Comparison of ENCODE assay signal across 9 cellular contexts in the genomic region with DNA sequence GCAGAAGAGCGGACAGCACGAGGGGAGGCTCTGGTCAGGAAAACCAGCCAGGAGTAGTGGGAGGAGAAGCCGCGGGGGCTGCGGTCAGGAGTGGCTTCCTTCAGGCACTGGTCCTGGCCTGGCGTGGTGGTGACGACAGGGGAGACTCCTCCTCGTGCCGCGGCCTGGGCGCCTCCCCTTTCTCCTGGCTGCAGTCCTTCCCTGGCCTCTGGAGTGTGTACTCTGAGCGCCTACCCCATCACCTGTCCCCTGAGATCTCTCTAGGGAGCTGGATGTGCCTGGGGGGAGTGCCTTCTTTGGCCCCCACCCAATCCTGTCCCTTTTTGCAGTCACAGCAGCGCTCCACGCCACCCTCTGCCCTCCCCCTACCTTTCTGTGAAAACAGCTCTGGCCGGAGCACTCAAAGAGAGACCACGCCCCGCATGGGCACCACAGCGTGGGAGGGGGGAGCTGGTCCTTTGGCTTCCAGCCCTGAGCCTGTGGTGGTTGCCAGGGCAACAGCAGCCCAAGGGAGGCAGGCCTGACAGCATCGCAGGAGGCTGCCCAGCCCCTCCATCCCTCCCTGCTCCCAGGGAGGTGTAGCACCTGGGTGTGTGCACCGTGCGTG.
DNase-seq lines count a peak whose midpoint lies in the region; ATAC-seq and TF ChIP-seq lines count a peak whose summit lies in the region.
"Had no signal": no experiment of that assay in that cellular context is flagged by ENCODE, and none has a peak within 500 bp of the region (broad histone marks: within the 10 kb centered on the region; RNA-seq: fewer than 3 reads in every experiment).

No MANE protein-coding gene starts in this region.

- H4K8ac ChIP-seq in neuronal stem cell (ENCODE audit: low read depth, low read length): no peak overlapping the region

- peaks cover 37% of the 10 kb centered on the region for H3K4me1 Mint-ChIP-seq in chondrocyte (ENCODE audit: low read depth)
- no peaks in the 10 kb centered on the region for H3K4me1 Mint-ChIP-seq in activated T-cell treated with anti-CD3 and anti-CD28 coated beads, Interleukin-2, amount 50 U/mL, for 24 hours (ENCODE audit: low read depth)
- H3K4me1 Mint-ChIP-seq: naive B cell had no signal

- H3K4ac ChIP-seq in neuronal stem cell (ENCODE audit: low read length): no peak overlapping the region

- no peak overlapping the region for H3K14ac ChIP-seq in neuronal stem cell (ENCODE audit: low read length)

- no peak overlapping the region for H2BK15ac ChIP-seq in neuronal stem cell (ENCODE audit: low read length)

- H3K9me3 Mint-ChIP-seq in chondrocyte (ENCODE audit: low read depth): peaks cover 4% of the 10 kb centered on the region
- peaks cover 13% of the 10 kb centered on the region for H3K9me3 Mint-ChIP-seq in activated T-cell treated with anti-CD3 and anti-CD28 coated beads, Interleukin-2, amount 50 U/mL, for 24 hours

- no peaks in the 10 kb centered on the region for H3K79me1 ChIP-seq in neuronal stem cell (ENCODE audit: low read depth, low read length)

- H3K18ac ChIP-seq in neuronal stem cell (ENCODE audit: low read length): peak overlapping the region; percentile 13

- H3K4me3 ChIP-seq in neuronal stem cell (ENCODE audit: low read length in 2 of 2): no peak overlapping the region

- H3K27ac Mint-ChIP-seq in chondrocyte (ENCODE audit: unreplicated experiment): no peak overlapping the region
- H3K27ac Mint-ChIP-seq in activated T-cell treated with anti-CD3 and anti-CD28 coated beads, Interleukin-2, amount 50 U/mL, for 24 hours: no peak overlapping the region
- H3K27ac Mint-ChIP-seq: naive B cell had no signal

- DNase-seq in DMS79 treated with DMSO at 0.1 percent for 48 hours (lab: John Stamatoyannopoulos, UW) (peak; percentile 99), NCI-H345 treated with DMSO at 0.1 percent for 48 hours (lab: John Stamatoyannopoulos, UW; ENCODE audit: unreplicated experiment) (peak; percentile 93), chondrocyte (ENCODE audit: low spot score) (peak; percentile 81), neuronal stem cell (ENCODE audit: low spot score) (no peak), HT-29 (ENCODE audit: low spot score) (no peak)
- no peak for DNase-seq in activated T-cell treated with anti-CD3 and anti-CD28 coated beads, Interleukin-2, amount 50 U/mL, for 24 hours
- DNase-seq: naive B cell had no signal

- no peak overlapping the region for H3K9ac ChIP-seq in neuronal stem cell (ENCODE audit: low read depth, low read length, poor library complexity)

- H3K23ac ChIP-seq in neuronal stem cell (ENCODE audit: low read depth, low read length, poor library complexity): no peak overlapping the region

- no peak overlapping the region for H4K91ac ChIP-seq in neuronal stem cell (ENCODE audit: low read depth, low read length, poor library complexity)

- H3K4me1 ChIP-seq in neuronal stem cell (ENCODE audit: control insufficient read depth in 2 of 2, insufficient read depth in 1 of 2, low read depth in 1 of 2, low read length in 2 of 2): peaks cover 13 to 18% of the 10 kb centered on the region in 2 donors

- H3K27ac ChIP-seq in neuronal stem cell (replicated peaks; ENCODE audit: low read length): no peak overlapping the region

- peak overlapping the region; percentile 54 for H2AK5ac ChIP-seq in neuronal stem cell (ENCODE audit: low read depth, low read length)

- no peaks in the 10 kb centered on the region for H3K27me3 Mint-ChIP-seq in chondrocyte (ENCODE audit: low read depth)
- H3K27me3 Mint-ChIP-seq in activated T-cell treated with anti-CD3 and anti-CD28 coated beads, Interleukin-2, amount 50 U/mL, for 24 hours: peaks cover 4% of the 10 kb centered on the region

- H3K36me3 Mint-ChIP-seq in chondrocyte (ENCODE audit: low read depth): no peaks in the 10 kb centered on the region
- H3K36me3 Mint-ChIP-seq in activated T-cell treated with anti-CD3 and anti-CD28 coated beads, Interleukin-2, amount 50 U/mL, for 24 hours (ENCODE audit: low read depth): no peaks in the 10 kb centered on the region

- H3K4me2 ChIP-seq in neuronal stem cell (ENCODE audit: insufficient read depth, low read length, poor library complexity, severe bottlenecking): no peak overlapping the region

- peak overlapping the region; percentile 62 for H2AFZ ChIP-seq in neuronal stem cell (ENCODE audit: low read length)

- no peaks in the 10 kb centered on the region for H3K27me3 ChIP-seq in neuronal stem cell (ENCODE audit: control insufficient read depth in 3 of 3, insufficient read depth in 3 of 3, low read depth in 1 of 3, low read length in 3 of 3)

- no CpG with 5 or more reads among the region's 21 CpGs for WGBS in neuronal stem cell (ENCODE audit: extremely low coverage in 2 of 2, insufficient read length in 2 of 2, insufficient replicate concordance in 1 of 2), 2 donors

- peaks cover 6% of the 10 kb centered on the region in 2 donors for H3K9me3 ChIP-seq in neuronal stem cell (replicated peaks in 1 of 2; ENCODE audit: control insufficient read depth in 2 of 2, insufficient read depth in 1 of 2, low read depth in 1 of 2, low read length in 2 of 2)

- peak overlapping the region; percentile 56 for H2BK5ac ChIP-seq in neuronal stem cell (ENCODE audit: low read length)

- H2BK12ac ChIP-seq in neuronal stem cell (ENCODE audit: low read length): no peak overlapping the region

- no peaks in the 10 kb centered on the region for H3K36me3 ChIP-seq in neuronal stem cell (replicated peaks in 1 of 2; ENCODE audit: control insufficient read depth in 2 of 2, insufficient read depth in 2 of 2, low read length in 2 of 2)

- TF ChIP-seq CTCF in chondrocyte (IDR thresholded peaks at IDR 0.05): no peak

- no peak overlapping the region for H2BK120ac ChIP-seq in neuronal stem cell (ENCODE audit: low read depth, low read length)

- H3K4me3 Mint-ChIP-seq in chondrocyte (ENCODE audit: unreplicated experiment): no peak overlapping the region
- no peak overlapping the region for H3K4me3 Mint-ChIP-seq in activated T-cell treated with anti-CD3 and anti-CD28 coated beads, Interleukin-2, amount 50 U/mL, for 24 hours
- H3K4me3 Mint-ChIP-seq: naive B cell had no signal

- ATAC-seq in HG02884 (IDR thresholded peaks at IDR 0.05; ENCODE audit: unreplicated experiment) (no peak), GM21576 (IDR thresholded peaks at IDR 0.05; ENCODE audit: unreplicated experiment) (no peak)

Comparison
In these comparisons a context has a peak if more than half of its experiments do, and no peak if none do; other contexts are left out.
1. DNase-seq: peak in DMS79 treated with DMSO at 0.1 percent for 48 hours (single experiment), NCI-H345 treated with DMSO at 0.1 percent for 48 hours (single experiment) and chondrocyte (single experiment); none in neuronal stem cell (single experiment), HT-29 (single experiment) and activated T-cell treated with anti-CD3 and anti-CD28 coated beads, Interleukin-2, amount 50 U/mL, for 24 hours (single experiment).